In the genomic region with DNA sequence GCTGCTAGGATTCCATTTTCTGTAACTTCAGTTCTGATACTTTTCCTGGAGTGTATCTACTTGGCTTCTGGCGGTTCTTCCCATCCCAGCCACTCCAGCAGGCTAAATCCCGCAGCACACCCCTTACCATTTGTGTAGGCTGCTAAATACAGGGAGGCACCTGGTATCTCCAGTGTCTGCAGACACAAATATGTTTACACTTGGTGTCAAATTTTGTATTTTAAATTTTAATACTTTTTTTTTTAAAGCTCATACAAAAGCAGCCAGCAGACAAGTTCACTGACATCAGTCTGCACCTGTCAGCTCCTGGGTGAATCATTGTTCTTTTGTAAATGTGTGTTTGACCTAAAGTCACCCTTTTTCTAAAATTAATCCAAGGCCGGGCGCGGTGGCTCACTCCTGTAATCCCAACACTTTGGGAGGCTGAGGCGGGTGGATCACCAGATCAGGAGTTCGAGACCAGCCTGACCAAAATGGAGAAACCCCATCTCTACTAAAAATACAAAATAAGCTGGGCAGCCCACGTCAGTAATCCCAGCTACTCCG, we compare ENCODE assay signal across 1 cellular context.
TF ChIP-seq lines count a peak whose summit lies in the region.

No MANE protein-coding gene starts in this region.

TF ChIP-seq in SK-N-SH, 30 proteins besides CTCF, POLR2A, EP300 and RAD21 (continued from another document):
- TF ChIP-seq EZH2phosphoT487 (IDR thresholded peaks at IDR 0.05; ENCODE audit: borderline replicate concordance, low read depth): no peak
- TF ChIP-seq MXI1 (IDR thresholded peaks at IDR 0.05; ENCODE audit: low read depth, low read length): no peak
- TF ChIP-seq, protein P1, sequence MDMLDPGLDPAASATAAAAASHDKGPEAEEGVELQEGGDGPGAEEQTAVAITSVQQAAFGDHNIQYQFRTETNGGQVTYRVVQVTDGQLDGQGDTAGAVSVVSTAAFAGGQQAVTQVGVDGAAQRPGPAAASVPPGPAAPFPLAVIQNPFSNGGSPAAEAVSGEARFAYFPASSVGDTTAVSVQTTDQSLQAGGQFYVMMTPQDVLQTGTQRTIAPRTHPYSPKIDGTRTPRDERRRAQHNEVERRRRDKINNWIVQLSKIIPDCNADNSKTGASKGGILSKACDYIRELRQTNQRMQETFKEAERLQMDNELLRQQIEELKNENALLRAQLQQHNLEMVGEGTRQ (IDR thresholded peaks at IDR 0.05; ENCODE audit: borderline replicate concordance, low read depth, low read length): no peak
- TF ChIP-seq, protein P2, sequence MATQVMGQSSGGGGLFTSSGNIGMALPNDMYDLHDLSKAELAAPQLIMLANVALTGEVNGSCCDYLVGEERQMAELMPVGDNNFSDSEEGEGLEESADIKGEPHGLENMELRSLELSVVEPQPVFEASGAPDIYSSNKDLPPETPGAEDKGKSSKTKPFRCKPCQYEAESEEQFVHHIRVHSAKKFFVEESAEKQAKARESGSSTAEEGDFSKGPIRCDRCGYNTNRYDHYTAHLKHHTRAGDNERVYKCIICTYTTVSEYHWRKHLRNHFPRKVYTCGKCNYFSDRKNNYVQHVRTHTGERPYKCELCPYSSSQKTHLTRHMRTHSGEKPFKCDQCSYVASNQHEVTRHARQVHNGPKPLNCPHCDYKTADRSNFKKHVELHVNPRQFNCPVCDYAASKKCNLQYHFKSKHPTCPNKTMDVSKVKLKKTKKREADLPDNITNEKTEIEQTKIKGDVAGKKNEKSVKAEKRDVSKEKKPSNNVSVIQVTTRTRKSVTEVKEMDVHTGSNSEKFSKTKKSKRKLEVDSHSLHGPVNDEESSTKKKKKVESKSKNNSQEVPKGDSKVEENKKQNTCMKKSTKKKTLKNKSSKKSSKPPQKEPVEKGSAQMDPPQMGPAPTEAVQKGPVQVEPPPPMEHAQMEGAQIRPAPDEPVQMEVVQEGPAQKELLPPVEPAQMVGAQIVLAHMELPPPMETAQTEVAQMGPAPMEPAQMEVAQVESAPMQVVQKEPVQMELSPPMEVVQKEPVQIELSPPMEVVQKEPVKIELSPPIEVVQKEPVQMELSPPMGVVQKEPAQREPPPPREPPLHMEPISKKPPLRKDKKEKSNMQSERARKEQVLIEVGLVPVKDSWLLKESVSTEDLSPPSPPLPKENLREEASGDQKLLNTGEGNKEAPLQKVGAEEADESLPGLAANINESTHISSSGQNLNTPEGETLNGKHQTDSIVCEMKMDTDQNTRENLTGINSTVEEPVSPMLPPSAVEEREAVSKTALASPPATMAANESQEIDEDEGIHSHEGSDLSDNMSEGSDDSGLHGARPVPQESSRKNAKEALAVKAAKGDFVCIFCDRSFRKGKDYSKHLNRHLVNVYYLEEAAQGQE (IDR thresholded peaks at IDR 0.05; ENCODE audit: low read depth, low read length): no peak
- TF ChIP-seq SIN3A (IDR thresholded peaks at IDR 0.05; ENCODE audit: borderline replicate concordance, low read depth, low read length): no peak
- TF ChIP-seq TCF12 (IDR thresholded peaks at IDR 0.05): no peak
